ENCODE assay signal across 1 cellular context in the genomic region with DNA sequence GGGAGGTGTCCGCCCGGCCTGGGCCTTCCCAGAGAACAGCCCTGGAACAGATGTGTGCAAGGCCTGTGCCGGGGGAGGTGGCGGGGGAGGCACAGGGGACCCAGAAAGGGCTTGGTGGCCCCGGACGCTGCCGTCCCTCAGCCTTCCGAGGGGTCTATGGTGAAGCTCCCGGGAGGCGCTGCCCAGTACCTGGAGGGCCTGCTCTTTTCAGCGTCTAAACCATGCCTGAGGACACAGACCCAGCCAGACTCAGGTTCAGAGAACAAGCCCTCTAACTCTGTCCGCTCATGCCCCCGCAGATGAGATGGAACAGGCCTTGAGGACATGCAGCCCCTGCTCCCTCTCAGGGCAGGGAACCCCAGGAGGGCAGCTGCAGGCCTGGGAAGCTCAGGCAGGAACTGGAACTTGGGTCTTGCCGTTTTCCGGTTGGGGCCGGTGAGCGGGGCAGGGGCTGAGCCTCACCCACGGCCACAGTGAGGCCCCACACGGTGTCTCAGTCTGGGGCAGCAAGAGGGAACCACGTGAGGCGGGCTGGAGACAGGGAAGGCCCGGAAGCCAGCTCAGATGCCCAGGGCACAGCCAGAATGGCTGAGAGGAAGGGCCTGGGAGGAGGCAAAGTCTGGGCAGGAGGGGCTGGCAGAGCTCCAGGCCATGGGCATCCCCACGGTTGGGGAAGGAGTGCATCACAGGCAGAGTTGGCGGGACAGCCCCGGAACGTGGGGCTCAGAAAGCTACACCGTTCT.
TF ChIP-seq lines count a peak whose summit lies in the region.

No MANE protein-coding gene starts in this region.

TF ChIP-seq in HepG2, 621 proteins besides CTCF, POLR2A, EP300 and RAD21 (continued from another document and continues in another):
- TF ChIP-seq, protein P1, sequence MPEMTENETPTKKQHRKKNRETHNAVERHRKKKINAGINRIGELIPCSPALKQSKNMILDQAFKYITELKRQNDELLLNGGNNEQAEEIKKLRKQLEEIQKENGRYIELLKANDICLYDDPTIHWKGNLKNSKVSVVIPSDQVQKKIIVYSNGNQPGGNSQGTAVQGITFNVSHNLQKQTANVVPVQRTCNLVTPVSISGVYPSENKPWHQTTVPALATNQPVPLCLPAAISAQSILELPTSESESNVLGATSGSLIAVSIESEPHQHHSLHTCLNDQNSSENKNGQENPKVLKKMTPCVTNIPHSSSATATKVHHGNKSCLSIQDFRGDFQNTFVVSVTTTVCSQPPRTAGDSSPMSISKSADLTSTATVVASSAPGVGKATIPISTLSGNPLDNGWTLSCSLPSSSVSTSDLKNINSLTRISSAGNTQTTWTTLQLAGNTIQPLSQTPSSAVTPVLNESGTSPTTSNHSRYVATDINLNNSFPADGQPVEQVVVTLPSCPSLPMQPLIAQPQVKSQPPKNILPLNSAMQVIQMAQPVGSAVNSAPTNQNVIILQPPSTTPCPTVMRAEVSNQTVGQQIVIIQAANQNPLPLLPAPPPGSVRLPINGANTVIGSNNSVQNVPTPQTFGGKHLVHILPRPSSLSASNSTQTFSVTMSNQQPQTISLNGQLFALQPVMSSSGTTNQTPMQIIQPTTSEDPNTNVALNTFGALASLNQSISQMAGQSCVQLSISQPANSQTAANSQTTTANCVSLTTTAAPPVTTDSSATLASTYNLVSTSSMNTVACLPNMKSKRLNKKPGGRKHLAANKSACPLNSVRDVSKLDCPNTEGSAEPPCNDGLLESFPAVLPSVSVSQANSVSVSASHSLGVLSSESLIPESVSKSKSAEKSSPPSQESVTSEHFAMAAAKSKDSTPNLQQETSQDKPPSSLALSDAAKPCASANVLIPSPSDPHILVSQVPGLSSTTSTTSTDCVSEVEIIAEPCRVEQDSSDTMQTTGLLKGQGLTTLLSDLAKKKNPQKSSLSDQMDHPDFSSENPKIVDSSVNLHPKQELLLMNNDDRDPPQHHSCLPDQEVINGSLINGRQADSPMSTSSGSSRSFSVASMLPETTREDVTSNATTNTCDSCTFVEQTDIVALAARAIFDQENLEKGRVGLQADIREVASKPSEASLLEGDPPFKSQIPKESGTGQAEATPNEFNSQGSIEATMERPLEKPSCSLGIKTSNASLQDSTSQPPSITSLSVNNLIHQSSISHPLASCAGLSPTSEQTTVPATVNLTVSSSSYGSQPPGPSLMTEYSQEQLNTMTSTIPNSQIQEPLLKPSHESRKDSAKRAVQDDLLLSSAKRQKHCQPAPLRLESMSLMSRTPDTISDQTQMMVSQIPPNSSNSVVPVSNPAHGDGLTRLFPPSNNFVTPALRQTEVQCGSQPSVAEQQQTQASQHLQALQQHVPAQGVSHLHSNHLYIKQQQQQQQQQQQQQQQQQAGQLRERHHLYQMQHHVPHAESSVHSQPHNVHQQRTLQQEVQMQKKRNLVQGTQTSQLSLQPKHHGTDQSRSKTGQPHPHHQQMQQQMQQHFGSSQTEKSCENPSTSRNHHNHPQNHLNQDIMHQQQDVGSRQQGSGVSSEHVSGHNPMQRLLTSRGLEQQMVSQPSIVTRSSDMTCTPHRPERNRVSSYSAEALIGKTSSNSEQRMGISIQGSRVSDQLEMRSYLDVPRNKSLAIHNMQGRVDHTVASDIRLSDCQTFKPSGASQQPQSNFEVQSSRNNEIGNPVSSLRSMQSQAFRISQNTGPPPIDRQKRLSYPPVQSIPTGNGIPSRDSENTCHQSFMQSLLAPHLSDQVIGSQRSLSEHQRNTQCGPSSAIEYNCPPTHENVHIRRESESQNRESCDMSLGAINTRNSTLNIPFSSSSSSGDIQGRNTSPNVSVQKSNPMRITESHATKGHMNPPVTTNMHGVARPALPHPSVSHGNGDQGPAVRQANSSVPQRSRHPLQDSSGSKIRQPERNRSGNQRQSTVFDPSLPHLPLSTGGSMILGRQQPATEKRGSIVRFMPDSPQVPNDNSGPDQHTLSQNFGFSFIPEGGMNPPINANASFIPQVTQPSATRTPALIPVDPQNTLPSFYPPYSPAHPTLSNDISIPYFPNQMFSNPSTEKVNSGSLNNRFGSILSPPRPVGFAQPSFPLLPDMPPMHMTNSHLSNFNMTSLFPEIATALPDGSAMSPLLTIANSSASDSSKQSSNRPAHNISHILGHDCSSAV (CRISPR knock-in tag; IDR thresholded peaks at IDR 0.05; ENCODE audit: borderline replicate concordance), result peak; percentile 32; the same call in 1 of the 2 replicates
- no peak for TF ChIP-seq ZFP36 (IDR thresholded peaks at IDR 0.05; ENCODE audit: borderline replicate concordance, low read depth, low read length, partially characterized antibody)
- no peak for TF ChIP-seq HNRNPK (IDR thresholded peaks at IDR 0.05; ENCODE audit: low read depth, low read length, poor library complexity, severe bottlenecking)
- TF ChIP-seq ZNF570 (CRISPR knock-in tag; IDR thresholded peaks at IDR 0.05; ENCODE audit: borderline replicate concordance), result no peak
- no peak; the same call in 1 of the 2 replicates for TF ChIP-seq SALL2 (CRISPR knock-in tag; IDR thresholded peaks at IDR 0.05)
- TF ChIP-seq SIX4 (CRISPR knock-in tag; IDR thresholded peaks at IDR 0.05), result no peak
- no peak for TF ChIP-seq RELA (CRISPR knock-in tag; IDR thresholded peaks at IDR 0.05)
- 0 out of 2 replicates have a peak, but pooled peaks have one; percentile 37 for TF ChIP-seq GATAD1 (CRISPR knock-in tag; IDR thresholded peaks at IDR 0.05)
- no peak for TF ChIP-seq EED (CRISPR knock-in tag; IDR thresholded peaks at IDR 0.05)
- peak; percentile 80; the same call in 1 of the 2 replicates for TF ChIP-seq ZNF558 (CRISPR knock-in tag; IDR thresholded peaks at IDR 0.05; ENCODE audit: borderline replicate concordance)
- no peak for TF ChIP-seq ATAD3A (CRISPR knock-in tag; IDR thresholded peaks at IDR 0.05)
- TF ChIP-seq, protein P2, sequence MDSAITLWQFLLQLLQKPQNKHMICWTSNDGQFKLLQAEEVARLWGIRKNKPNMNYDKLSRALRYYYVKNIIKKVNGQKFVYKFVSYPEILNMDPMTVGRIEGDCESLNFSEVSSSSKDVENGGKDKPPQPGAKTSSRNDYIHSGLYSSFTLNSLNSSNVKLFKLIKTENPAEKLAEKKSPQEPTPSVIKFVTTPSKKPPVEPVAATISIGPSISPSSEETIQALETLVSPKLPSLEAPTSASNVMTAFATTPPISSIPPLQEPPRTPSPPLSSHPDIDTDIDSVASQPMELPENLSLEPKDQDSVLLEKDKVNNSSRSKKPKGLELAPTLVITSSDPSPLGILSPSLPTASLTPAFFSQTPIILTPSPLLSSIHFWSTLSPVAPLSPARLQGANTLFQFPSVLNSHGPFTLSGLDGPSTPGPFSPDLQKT (CRISPR knock-in tag; IDR thresholded peaks at IDR 0.05; ENCODE audit: borderline replicate concordance), result no peak
- 0 out of 2 replicates have a peak, but pooled peaks have one; percentile 51 for TF ChIP-seq ZNF761 (CRISPR knock-in tag; conservative IDR thresholded peaks at IDR 0.05)
- TF ChIP-seq ZNF10 (CRISPR knock-in tag; IDR thresholded peaks at IDR 0.05; ENCODE audit: borderline replicate concordance, low read depth), result no peak
- TF ChIP-seq ATF7-NPFF (CRISPR knock-in tag; IDR thresholded peaks at IDR 0.05; ENCODE audit: low read depth), result peak; percentile 81
- TF ChIP-seq, protein P3, sequence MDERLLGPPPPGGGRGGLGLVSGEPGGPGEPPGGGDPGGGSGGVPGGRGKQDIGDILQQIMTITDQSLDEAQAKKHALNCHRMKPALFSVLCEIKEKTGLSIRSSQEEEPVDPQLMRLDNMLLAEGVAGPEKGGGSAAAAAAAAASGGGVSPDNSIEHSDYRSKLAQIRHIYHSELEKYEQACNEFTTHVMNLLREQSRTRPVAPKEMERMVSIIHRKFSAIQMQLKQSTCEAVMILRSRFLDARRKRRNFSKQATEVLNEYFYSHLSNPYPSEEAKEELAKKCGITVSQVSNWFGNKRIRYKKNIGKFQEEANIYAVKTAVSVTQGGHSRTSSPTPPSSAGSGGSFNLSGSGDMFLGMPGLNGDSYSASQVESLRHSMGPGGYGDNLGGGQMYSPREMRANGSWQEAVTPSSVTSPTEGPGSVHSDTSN (CRISPR knock-in tag; IDR thresholded peaks at IDR 0.05), result peak; percentile 31; the same call in 1 of the 2 replicates
- TF ChIP-seq, protein P4, sequence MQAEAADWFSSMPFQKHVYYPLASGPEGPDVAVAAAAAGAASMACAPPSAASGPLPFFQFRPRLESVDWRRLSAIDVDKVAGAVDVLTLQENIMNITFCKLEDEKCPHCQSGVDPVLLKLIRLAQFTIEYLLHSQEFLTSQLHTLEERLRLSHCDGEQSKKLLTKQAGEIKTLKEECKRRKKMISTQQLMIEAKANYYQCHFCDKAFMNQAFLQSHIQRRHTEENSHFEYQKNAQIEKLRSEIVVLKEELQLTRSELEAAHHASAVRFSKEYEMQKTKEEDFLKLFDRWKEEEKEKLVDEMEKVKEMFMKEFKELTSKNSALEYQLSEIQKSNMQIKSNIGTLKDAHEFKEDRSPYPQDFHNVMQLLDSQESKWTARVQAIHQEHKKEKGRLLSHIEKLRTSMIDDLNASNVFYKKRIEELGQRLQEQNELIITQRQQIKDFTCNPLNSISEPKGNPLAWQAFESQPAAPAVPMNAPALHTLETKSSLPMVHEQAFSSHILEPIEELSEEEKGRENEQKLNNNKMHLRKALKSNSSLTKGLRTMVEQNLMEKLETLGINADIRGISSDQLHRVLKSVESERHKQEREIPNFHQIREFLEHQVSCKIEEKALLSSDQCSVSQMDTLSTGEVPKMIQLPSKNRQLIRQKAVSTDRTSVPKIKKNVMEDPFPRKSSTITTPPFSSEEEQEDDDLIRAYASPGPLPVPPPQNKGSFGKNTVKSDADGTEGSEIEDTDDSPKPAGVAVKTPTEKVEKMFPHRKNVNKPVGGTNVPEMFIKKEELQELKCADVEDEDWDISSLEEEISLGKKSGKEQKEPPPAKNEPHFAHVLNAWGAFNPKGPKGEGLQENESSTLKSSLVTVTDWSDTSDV (CRISPR knock-in tag; IDR thresholded peaks at IDR 0.05), result no peak; the same call in 1 of the 2 replicates
- TF ChIP-seq, protein P5, sequence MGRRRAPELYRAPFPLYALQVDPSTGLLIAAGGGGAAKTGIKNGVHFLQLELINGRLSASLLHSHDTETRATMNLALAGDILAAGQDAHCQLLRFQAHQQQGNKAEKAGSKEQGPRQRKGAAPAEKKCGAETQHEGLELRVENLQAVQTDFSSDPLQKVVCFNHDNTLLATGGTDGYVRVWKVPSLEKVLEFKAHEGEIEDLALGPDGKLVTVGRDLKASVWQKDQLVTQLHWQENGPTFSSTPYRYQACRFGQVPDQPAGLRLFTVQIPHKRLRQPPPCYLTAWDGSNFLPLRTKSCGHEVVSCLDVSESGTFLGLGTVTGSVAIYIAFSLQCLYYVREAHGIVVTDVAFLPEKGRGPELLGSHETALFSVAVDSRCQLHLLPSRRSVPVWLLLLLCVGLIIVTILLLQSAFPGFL (CRISPR knock-in tag; IDR thresholded peaks at IDR 0.05), result peak; percentile 60; the same call in 1 of the 2 replicates
- TF ChIP-seq, protein P6, sequence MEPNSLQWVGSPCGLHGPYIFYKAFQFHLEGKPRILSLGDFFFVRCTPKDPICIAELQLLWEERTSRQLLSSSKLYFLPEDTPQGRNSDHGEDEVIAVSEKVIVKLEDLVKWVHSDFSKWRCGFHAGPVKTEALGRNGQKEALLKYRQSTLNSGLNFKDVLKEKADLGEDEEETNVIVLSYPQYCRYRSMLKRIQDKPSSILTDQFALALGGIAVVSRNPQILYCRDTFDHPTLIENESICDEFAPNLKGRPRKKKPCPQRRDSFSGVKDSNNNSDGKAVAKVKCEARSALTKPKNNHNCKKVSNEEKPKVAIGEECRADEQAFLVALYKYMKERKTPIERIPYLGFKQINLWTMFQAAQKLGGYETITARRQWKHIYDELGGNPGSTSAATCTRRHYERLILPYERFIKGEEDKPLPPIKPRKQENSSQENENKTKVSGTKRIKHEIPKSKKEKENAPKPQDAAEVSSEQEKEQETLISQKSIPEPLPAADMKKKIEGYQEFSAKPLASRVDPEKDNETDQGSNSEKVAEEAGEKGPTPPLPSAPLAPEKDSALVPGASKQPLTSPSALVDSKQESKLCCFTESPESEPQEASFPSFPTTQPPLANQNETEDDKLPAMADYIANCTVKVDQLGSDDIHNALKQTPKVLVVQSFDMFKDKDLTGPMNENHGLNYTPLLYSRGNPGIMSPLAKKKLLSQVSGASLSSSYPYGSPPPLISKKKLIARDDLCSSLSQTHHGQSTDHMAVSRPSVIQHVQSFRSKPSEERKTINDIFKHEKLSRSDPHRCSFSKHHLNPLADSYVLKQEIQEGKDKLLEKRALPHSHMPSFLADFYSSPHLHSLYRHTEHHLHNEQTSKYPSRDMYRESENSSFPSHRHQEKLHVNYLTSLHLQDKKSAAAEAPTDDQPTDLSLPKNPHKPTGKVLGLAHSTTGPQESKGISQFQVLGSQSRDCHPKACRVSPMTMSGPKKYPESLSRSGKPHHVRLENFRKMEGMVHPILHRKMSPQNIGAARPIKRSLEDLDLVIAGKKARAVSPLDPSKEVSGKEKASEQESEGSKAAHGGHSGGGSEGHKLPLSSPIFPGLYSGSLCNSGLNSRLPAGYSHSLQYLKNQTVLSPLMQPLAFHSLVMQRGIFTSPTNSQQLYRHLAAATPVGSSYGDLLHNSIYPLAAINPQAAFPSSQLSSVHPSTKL (CRISPR knock-in tag; IDR thresholded peaks at IDR 0.05), result no peak
- TF ChIP-seq, protein P7, sequence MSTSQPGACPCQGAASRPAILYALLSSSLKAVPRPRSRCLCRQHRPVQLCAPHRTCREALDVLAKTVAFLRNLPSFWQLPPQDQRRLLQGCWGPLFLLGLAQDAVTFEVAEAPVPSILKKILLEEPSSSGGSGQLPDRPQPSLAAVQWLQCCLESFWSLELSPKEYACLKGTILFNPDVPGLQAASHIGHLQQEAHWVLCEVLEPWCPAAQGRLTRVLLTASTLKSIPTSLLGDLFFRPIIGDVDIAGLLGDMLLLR (CRISPR knock-in tag; IDR thresholded peaks at IDR 0.05), result peak; percentile 79
- TF ChIP-seq ELF4 (CRISPR knock-in tag; IDR thresholded peaks at IDR 0.05; ENCODE audit: borderline replicate concordance), result 0 out of 2 replicates have a peak, but pooled peaks have one; percentile 9
- peak; percentile 41; the same call in 1 of the 2 replicates for TF ChIP-seq ZSCAN21 (CRISPR knock-in tag; IDR thresholded peaks at IDR 0.05; ENCODE audit: borderline replicate concordance)
- TF ChIP-seq MTA3 (CRISPR knock-in tag; IDR thresholded peaks at IDR 0.05), result no peak
- peak; percentile 19; the same call in 1 of the 2 replicates for TF ChIP-seq TBP (CRISPR knock-in tag; IDR thresholded peaks at IDR 0.05)
- no peak for TF ChIP-seq ADNP (CRISPR knock-in tag; IDR thresholded peaks at IDR 0.05)
- TF ChIP-seq ZNF430 (CRISPR knock-in tag; IDR thresholded peaks at IDR 0.05), result no peak; the same call in none of the 2 replicates
- TF ChIP-seq CHD4 (IDR thresholded peaks at IDR 0.05; ENCODE audit: borderline replicate concordance, low read length), result no peak
- TF ChIP-seq KLF6 (CRISPR knock-in tag; IDR thresholded peaks at IDR 0.05), result no peak
- no peak; the same call in 1 of the 2 replicates for TF ChIP-seq ZSCAN25 (CRISPR knock-in tag; IDR thresholded peaks at IDR 0.05)
- TF ChIP-seq, protein P8, sequence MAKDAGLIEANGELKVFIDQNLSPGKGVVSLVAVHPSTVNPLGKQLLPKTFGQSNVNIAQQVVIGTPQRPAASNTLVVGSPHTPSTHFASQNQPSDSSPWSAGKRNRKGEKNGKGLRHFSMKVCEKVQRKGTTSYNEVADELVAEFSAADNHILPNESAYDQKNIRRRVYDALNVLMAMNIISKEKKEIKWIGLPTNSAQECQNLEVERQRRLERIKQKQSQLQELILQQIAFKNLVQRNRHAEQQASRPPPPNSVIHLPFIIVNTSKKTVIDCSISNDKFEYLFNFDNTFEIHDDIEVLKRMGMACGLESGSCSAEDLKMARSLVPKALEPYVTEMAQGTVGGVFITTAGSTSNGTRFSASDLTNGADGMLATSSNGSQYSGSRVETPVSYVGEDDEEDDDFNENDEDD (CRISPR knock-in tag; IDR thresholded peaks at IDR 0.05; ENCODE audit: borderline replicate concordance), result 0 out of 2 replicates have a peak, but pooled peaks have one; percentile 21
- 0 out of 2 replicates have a peak, but pooled peaks have one; percentile 34 for TF ChIP-seq NAIF1 (CRISPR knock-in tag; IDR thresholded peaks at IDR 0.05; ENCODE audit: borderline replicate concordance)
- TF ChIP-seq ZNF660 (CRISPR knock-in tag; IDR thresholded peaks at IDR 0.05; ENCODE audit: borderline replicate concordance, low read depth), result no peak
- peak; percentile 54; the same call in 1 of the 2 replicates for TF ChIP-seq ZNF367 (CRISPR knock-in tag; IDR thresholded peaks at IDR 0.05; ENCODE audit: borderline replicate concordance)
- 0 out of 2 replicates have a peak, but pooled peaks have one; percentile 53 for TF ChIP-seq ZNF773 (CRISPR knock-in tag; IDR thresholded peaks at IDR 0.05; ENCODE audit: borderline replicate concordance)
